1 cellular context compared by ENCODE assay signal in genomic region chr15:65194826-65195541, GRCh38.
TF ChIP-seq lines count a peak whose summit lies in the region.

No MANE protein-coding gene starts in this region.

TF ChIP-seq in K562, 482 proteins besides CTCF, POLR2A, EP300 and RAD21 (continued from another document):
- TF ChIP-seq USF2 (CRISPR knock-in tag; IDR thresholded peaks at IDR 0.05): no peak
